In the genomic region with DNA sequence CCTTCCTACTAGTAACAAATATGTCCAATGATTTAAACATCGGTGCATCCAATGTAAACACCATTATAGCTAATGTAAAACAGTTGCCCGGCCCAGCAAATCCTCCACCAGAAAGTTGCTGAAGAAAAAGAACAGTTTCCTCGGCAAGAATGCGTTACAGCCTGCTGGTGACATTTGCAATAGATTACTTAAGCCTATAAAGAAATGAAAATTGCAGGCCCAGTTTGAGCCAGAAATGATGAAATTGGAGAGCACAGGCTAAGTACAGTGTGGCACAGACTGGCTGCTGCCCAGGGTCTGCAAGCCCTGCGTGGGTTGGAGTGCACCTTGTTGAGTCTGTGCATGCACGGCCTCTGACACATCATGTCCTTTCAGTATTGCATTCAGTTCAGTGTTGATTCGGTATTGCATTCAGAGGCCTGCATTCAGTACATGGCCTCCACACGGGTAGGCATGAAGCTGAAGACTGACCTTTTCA, we compare ENCODE assay signal across 1 cellular context.
TF ChIP-seq lines count a peak whose summit lies in the region.

No MANE protein-coding gene starts in this region.

TF ChIP-seq in H1, 55 proteins besides CTCF, POLR2A, EP300 and RAD21 (continued from another document):
- TF ChIP-seq, protein P1, sequence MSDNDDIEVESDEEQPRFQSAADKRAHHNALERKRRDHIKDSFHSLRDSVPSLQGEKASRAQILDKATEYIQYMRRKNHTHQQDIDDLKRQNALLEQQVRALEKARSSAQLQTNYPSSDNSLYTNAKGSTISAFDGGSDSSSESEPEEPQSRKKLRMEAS (IDR thresholded peaks at IDR 0.05) = no peak
- TF ChIP-seq SRF (IDR thresholded peaks at IDR 0.05; ENCODE audit: low read depth, low read length) = no peak
- TF ChIP-seq SP4 (IDR thresholded peaks at IDR 0.05; ENCODE audit: low read length) = no peak
